Comparison of ENCODE assay signal across 1 cellular context in genomic region chr12:94098466-94098865, GRCh38.
TF ChIP-seq lines count a peak whose summit lies in the region.

No MANE protein-coding gene starts in this region.

TF ChIP-seq in WTC11, 78 proteins besides CTCF, POLR2A, EP300 and RAD21 (continued from another document):
- TF ChIP-seq AR (CRISPR knock-in tag; IDR thresholded peaks at IDR 0.05) = no peak
- no peak for TF ChIP-seq MLX (CRISPR knock-in tag; IDR thresholded peaks at IDR 0.05)
- no peak for TF ChIP-seq EMX1 (CRISPR knock-in tag; IDR thresholded peaks at IDR 0.05)
- no peak for TF ChIP-seq ESRRA (CRISPR knock-in tag; IDR thresholded peaks at IDR 0.05; ENCODE audit: borderline replicate concordance)
